In the genomic region with DNA sequence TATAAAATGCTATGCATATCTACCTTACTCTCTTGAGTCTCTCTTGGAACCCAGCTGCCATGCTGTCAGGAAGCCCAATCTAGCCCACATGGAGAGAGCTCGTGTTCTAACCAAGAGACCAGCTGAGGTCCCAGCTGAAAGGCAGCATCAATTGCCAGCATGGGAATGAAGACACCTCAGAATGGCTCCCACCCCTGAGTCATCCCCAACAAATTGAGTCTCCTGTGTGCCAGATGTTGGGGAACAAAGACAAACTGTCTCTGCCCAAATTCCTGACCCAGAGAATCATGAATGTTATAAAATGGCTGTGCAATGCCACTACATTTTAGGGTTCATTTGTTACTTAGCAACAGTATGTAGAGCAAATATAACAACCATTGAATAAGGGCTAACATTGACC, we compare ENCODE assay signal across 16 cellular contexts.
A peak's percentile ranks its signal among the peaks of the same experiment; 100 is the strongest.
DNase-seq lines count a peak whose midpoint lies in the region; ATAC-seq, FAIRE-seq and TF ChIP-seq lines count a peak whose summit lies in the region.
"Had no signal": no experiment of that assay in that cellular context is flagged by ENCODE, and none has a peak within 500 bp of the region (broad histone marks: within the 10 kb centered on the region; RNA-seq: fewer than 3 reads in every experiment).

No MANE protein-coding gene starts in this region.

- TF ChIP-seq EP300 in K562 (IDR thresholded peaks at IDR 0.05; ENCODE audit: low read length) (no peak), esophagus muscularis mucosa (IDR thresholded peaks at IDR 0.05) (no peak)

- H3K27me3 ChIP-seq in K562 (ENCODE audit: control insufficient read depth in 2 of 2, insufficient read depth in 2 of 2, low read length in 2 of 2) (peaks cover 5 to 7% of the 10 kb centered on the region in 2 experiments; a peak in 3 of 5 replicates), esophagus muscularis mucosa (no peaks in the 10 kb centered on the region)

- H3K9me1 ChIP-seq in K562 (ENCODE audit: control insufficient read depth, insufficient read depth, low read length) = no peaks in the 10 kb centered on the region

- no peak for ATAC-seq in K562
- ATAC-seq: HepG2 had no signal

- no TSS peak for BruUV-seq in K562 (replicated peaks; lab: Mats Ljungman, UMichigan)

- H3K36me3 ChIP-seq in K562 (ENCODE audit: control insufficient read depth, insufficient read depth, low read length) = no peaks in the 10 kb centered on the region
- H3K36me3 ChIP-seq in esophagus muscularis mucosa = no peaks in the 10 kb centered on the region

- H3K4me1 ChIP-seq in K562 (replicated peaks in 1 of 2; ENCODE audit: control insufficient read depth in 2 of 2, insufficient read depth in 2 of 2, low read length in 2 of 2) = no peaks in the 10 kb centered on the region; a peak in 1 of 5 replicates
- no peaks in the 10 kb centered on the region for H3K4me1 ChIP-seq in esophagus muscularis mucosa

- no peak for TF ChIP-seq CTCF in K562 (IDR thresholded peaks at IDR 0.05 in 2 of 3, conservative IDR thresholded peaks at IDR 0.05 in 1 of 3; ENCODE audit: insufficient read depth in 2 of 3, low read depth in 1 of 3, low read length in 3 of 3)
- TF ChIP-seq CTCF in esophagus muscularis mucosa (IDR thresholded peaks at IDR 0.05) = no peak

- H2AFZ ChIP-seq in K562 (ENCODE audit: low read depth, low read length) = no peak overlapping the region

- POLR2A ChIA-PET in K562 (lab: Yijun Ruan, JAX) = interaction anchor here (0.7 kb wide), 1 partner anchor 1669 kb away, joined by 3 read pairs; no protein-coding TSS in a partner anchor

- CTCF ChIA-PET in K562 (lab: Yijun Ruan, JAX; ENCODE audit: low intra/inter-chr PET ratio) = no interaction called here

- intact Hi-C loops in K562 (cut with micrococcal nuclease) (no loop called here), head of caudate nucleus (cut with DNase I) (no loop called here), esophagus muscularis mucosa (cut with DNase I) (no loop called here)

- H3K79me2 ChIP-seq in K562 (ENCODE audit: control insufficient read depth, insufficient read depth, low read length) = no peaks in the 10 kb centered on the region

- no peak overlapping the region for H3K9ac ChIP-seq in K562 (ENCODE audit: insufficient read depth in 1 of 2, low read depth in 2 of 2, low read length in 2 of 2)

- H3K9me3 ChIP-seq in K562 (replicated peaks; ENCODE audit: control insufficient read depth, insufficient read depth, low read depth, low read length) = no peaks in the 10 kb centered on the region
- H3K9me3 ChIP-seq in esophagus muscularis mucosa = peaks cover 0 to 5% (median 0%) of the 10 kb centered on the region in 4 donors

- H3K4me3 ChIP-seq in K562 (no peak overlapping the region), esophagus muscularis mucosa (no peak overlapping the region)

- H3K27ac ChIP-seq in K562 (ENCODE audit: extremely low read depth, low read depth, low read length) (no peak overlapping the region), esophagus muscularis mucosa (replicated peaks in 1 of 4) (no peak overlapping the region)
- H3K27ac ChIP-seq: C4-2B had no signal

- in situ Hi-C loops in K562 (cut with MboI) = no loop called here

- no peaks in the 10 kb centered on the region for H4K20me1 ChIP-seq in K562 (replicated peaks; ENCODE audit: control insufficient read depth, insufficient read depth, low read length)

- TF ChIP-seq POLR2A in K562 (conservative IDR thresholded peaks at IDR 0.05) (no peak), esophagus muscularis mucosa (IDR thresholded peaks at IDR 0.05; ENCODE audit: low read depth) (no peak)

- H3K4me2 ChIP-seq in K562 (ENCODE audit: insufficient read depth, low read length) = no peak overlapping the region

- TF ChIP-seq RAD21 in K562 (CRISPR knock-in tag; conservative IDR thresholded peaks at IDR 0.05 in 1 of 2, IDR thresholded peaks at IDR 0.05 in 1 of 2) = no peak

- DNase-seq in EH (ENCODE audit: low read depth) (peak; percentile 36), HS-5 (ENCODE audit: low read depth) (peak; percentile 38), K562 (ENCODE audit: extremely low read depth in 1 of 4, low spot score in 3 of 4) (no peak), myocyte (ENCODE audit: low read depth) (peak; percentile 12), GF-D8 (lab: John Stamatoyannopoulos, UW) (no peak), head of caudate nucleus (no peak), esophagus muscularis mucosa (ENCODE audit: extremely low spot score) (no peak)
- DNase-seq: DMS53, Karpas-422, NCI-H1436 treated with DMSO at 0.1 percent for 48 hours, NCI-H2081 treated with DMSO at 0.1 percent for 48 hours, NCI-H226, NCI-H526 treated with DMSO at 0.1 percent for 48 hours had no signal

- FAIRE-seq in K562 (lab: Jason Lieb, UNC) = no peak
- FAIRE-seq: H1, HepG2 had no signal

- 0% methylated on average over 1 of the region's 1 CpG for WGBS in K562 (ENCODE audit: insufficient coverage, low coverage, missing lambda C conversion rate)
- WGBS in esophagus muscularis mucosa = 78% methylated on average over 1 of the region's 1 CpG

TF ChIP-seq in K562, 482 proteins besides CTCF, POLR2A, EP300 and RAD21:
- TF ChIP-seq ZZZ3 (IDR thresholded peaks at IDR 0.05) = no peak
- 0 out of 2 replicates have a peak, but pooled peaks have one; percentile 9 for TF ChIP-seq RFX1 (IDR thresholded peaks at IDR 0.05)
- TF ChIP-seq SNRNP70 (optimal IDR thresholded peaks at IDR 0.05; ENCODE audit: low read depth, low read length) = no peak

Comparison
In these comparisons a context has a peak if more than half of its experiments do, and no peak if none do; other contexts are left out.
1. DNase-seq: peak in EH (single experiment), HS-5 (single experiment) and myocyte (single experiment); none in K562 (0 of 4), GF-D8 (single experiment), head of caudate nucleus (0 of 42) and esophagus muscularis mucosa (single experiment).